15 cellular contexts compared by ENCODE assay signal in the genomic region with DNA sequence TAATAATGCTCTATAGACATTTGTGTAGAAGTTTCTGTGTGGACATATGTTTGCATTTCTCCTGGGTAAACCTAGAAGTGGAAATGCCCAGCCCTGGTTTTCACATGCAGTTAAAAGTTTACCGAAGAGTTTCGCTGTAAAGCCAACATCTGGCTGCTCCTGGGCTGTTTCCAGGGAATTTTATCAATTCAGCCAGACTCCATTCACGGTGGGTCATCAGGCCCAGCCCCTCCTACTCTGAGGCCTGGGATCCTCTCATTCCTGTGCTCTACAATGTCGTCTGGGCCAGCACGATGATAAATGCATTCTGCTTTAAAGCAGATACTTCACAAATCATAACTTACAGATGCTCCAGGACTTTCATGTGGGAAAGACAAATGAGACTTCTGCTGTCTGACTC. TPM values are rescaled to one million over a fixed set of nuclear protein-coding genes. Genes with fewer than 3 reads are reported as not detected.
A peak's percentile ranks its signal among the peaks of the same experiment; 100 is the strongest.
DNase-seq lines count a peak whose midpoint lies in the region; TF ChIP-seq lines count a peak whose summit lies in the region.
"Had no signal": no experiment of that assay in that cellular context is flagged by ENCODE, and none has a peak within 500 bp of the region (broad histone marks: within the 10 kb centered on the region; RNA-seq: fewer than 3 reads in every experiment).

No MANE protein-coding gene starts in this region.

- in situ Hi-C loops in HAP-1 (cut with MboI; ENCODE audit: low sequenced_read_pairs): loop anchor here (5.0 to 10.0 kb wide), 2 partner anchors 417 to 709 kb away; no protein-coding TSS in a partner anchor

- H3K27me3 ChIP-seq in fibroblast of lung (ENCODE audit: control insufficient read depth, insufficient read depth, low read length) (peaks cover 2% of the 10 kb centered on the region), HAP-1 (ENCODE audit: low read depth) (no peaks in the 10 kb centered on the region), prostate gland (replicated peaks; ENCODE audit: insufficient read depth) (no peaks in the 10 kb centered on the region)

- intact Hi-C loops in prostate gland (cut with DNase I): loop anchor here (10.0 kb wide), 2 partner anchors 287 to 357 kb away; no protein-coding TSS in a partner anchor

- H3K9me3 Mint-ChIP-seq in nephron (no peaks in the 10 kb centered on the region), immature natural killer cell (no peaks in the 10 kb centered on the region)
- H3K9me3 Mint-ChIP-seq: activated naive CD4-positive, alpha-beta T cell treated with anti-CD3 and anti-CD28 coated beads for 36 hours; stimulated activated memory B cell treated with anti-CD40 and anti-IgM and Interleukin-4, amounts not matched to agents 10 μg/mL and 1 μg/mL and 100 μg/mL, for 72 hours; T-cell had no signal

- no peak for TF ChIP-seq POLR2A in prostate gland (IDR thresholded peaks at IDR 0.05)

- TF ChIP-seq CTCF in fibroblast of lung (conservative IDR thresholded peaks at IDR 0.05 in 1 of 2, IDR thresholded peaks at IDR 0.05 in 1 of 2; ENCODE audit: low read depth in 1 of 2, low read length in 2 of 2) (no peak), nephron (IDR thresholded peaks at IDR 0.05; ENCODE audit: unreplicated experiment in 3 of 3) (no peak), prostate gland (IDR thresholded peaks at IDR 0.05) (no peak)

- peak overlapping the region in 1 of 3 experiments; percentile 37 for H3K4me3 Mint-ChIP-seq in nephron
- no peak overlapping the region for H3K4me3 Mint-ChIP-seq in immature natural killer cell
- H3K4me3 Mint-ChIP-seq: activated naive CD4-positive, alpha-beta T cell treated with anti-CD3 and anti-CD28 coated beads for 36 hours; stimulated activated memory B cell treated with anti-CD40 and anti-IgM and Interleukin-4, amounts not matched to agents 10 μg/mL and 1 μg/mL and 100 μg/mL, for 72 hours; T-cell had no signal

- peak; percentile 57 for DNase-seq in AG08395 (ENCODE audit: low spot score)
- DNase-seq in RPMI7951 (ENCODE audit: low read depth): peak; percentile 69
- peak; percentile 31 to 89 for DNase-seq in fibroblast of lung (ENCODE audit: low read depth in 2 of 2)
- no peak for DNase-seq in HAP-1 (ENCODE audit: low spot score in 2 of 2)
- no peak for DNase-seq in immature natural killer cell
- DNase-seq in NOMO-1 treated with dmso at 0.1 percent for 144 hours (lab: John Stamatoyannopoulos, UW; ENCODE audit: unreplicated experiment): no peak
- no peak for DNase-seq in prostate gland (ENCODE audit: low spot score)
- DNase-seq: activated naive CD4-positive, alpha-beta T cell treated with anti-CD3 and anti-CD28 coated beads for 36 hours; caudate nucleus; NCI-H1436 treated with DMSO at 0.1 percent for 48 hours; NCI-H446; PC-3; T-cell had no signal

- H3K79me2 ChIP-seq in fibroblast of lung (ENCODE audit: control insufficient read depth, insufficient read depth, low read length): peaks cover 3% of the 10 kb centered on the region

- H3K36me3 ChIP-seq in fibroblast of lung (ENCODE audit: control insufficient read depth, insufficient read depth, low read length): no peaks in the 10 kb centered on the region
- H3K36me3 ChIP-seq in HAP-1 (replicated peaks): no peaks in the 10 kb centered on the region
- H3K36me3 ChIP-seq in prostate gland: no peaks in the 10 kb centered on the region

- no peak overlapping the region for H2AFZ ChIP-seq in fibroblast of lung (ENCODE audit: low read length)

- H3K4me3 ChIP-seq in fibroblast of lung (replicated peaks in 1 of 4; ENCODE audit: control extremely low read depth in 1 of 4, insufficient read depth in 1 of 4, low read depth in 3 of 4, low read length in 4 of 4) (no peak overlapping the region), HAP-1 (no peak overlapping the region), prostate gland (no peak overlapping the region)

- WGBS in prostate gland: 37% methylated on average over 5 of the region's 5 CpGs

- no peak overlapping the region for H3K9ac ChIP-seq in fibroblast of lung (ENCODE audit: insufficient read depth, low read length)

- no peak overlapping the region for H3K4me2 ChIP-seq in fibroblast of lung (ENCODE audit: extremely low read depth, insufficient read depth, low read length)

- peaks cover 94% of the 10 kb centered on the region for H3K4me1 Mint-ChIP-seq in nephron
- peaks cover 14 to 15% of the 10 kb centered on the region in 2 donors for H3K4me1 Mint-ChIP-seq in immature natural killer cell
- H3K4me1 Mint-ChIP-seq: stimulated activated memory B cell treated with anti-CD40 and anti-IgM and Interleukin-4, amounts not matched to agents 10 μg/mL and 1 μg/mL and 100 μg/mL, for 72 hours had no signal

- H3K27ac ChIP-seq in fibroblast of lung (ENCODE audit: insufficient read depth, low read length) (no peak overlapping the region), prostate gland (no peak overlapping the region)

- H3K9me3 ChIP-seq in fibroblast of lung (ENCODE audit: control insufficient read depth, insufficient read depth, low read depth, low read length) (no peaks in the 10 kb centered on the region), HAP-1 (no peaks in the 10 kb centered on the region), prostate gland (no peaks in the 10 kb centered on the region)

- H3K27me3 Mint-ChIP-seq in nephron (ENCODE audit: low read depth) (peaks cover 5% of the 10 kb centered on the region), immature natural killer cell (ENCODE audit: low read depth in 3 of 3) (peaks cover 8 to 18% (median 11%) of the 10 kb centered on the region in 3 donors)

- peak overlapping the region; percentile 78 to 82 (median 82) for H3K27ac Mint-ChIP-seq in nephron
- H3K27ac Mint-ChIP-seq in immature natural killer cell: no peak overlapping the region
- H3K27ac Mint-ChIP-seq: activated naive CD4-positive, alpha-beta T cell treated with anti-CD3 and anti-CD28 coated beads for 36 hours; stimulated activated memory B cell treated with anti-CD40 and anti-IgM and Interleukin-4, amounts not matched to agents 10 μg/mL and 1 μg/mL and 100 μg/mL, for 72 hours; T-cell had no signal

- no peaks in the 10 kb centered on the region for H4K20me1 ChIP-seq in fibroblast of lung (ENCODE audit: control insufficient read depth, extremely low read depth, insufficient read depth, low read length)

- H3K4me1 ChIP-seq in fibroblast of lung (ENCODE audit: control insufficient read depth, extremely low read depth, insufficient read depth, low read length) (peaks cover 24% of the 10 kb centered on the region), HAP-1 (peaks cover 46% of the 10 kb centered on the region), prostate gland (replicated peaks) (peaks cover 2% of the 10 kb centered on the region)

- H3K36me3 Mint-ChIP-seq in nephron (ENCODE audit: low read depth): no peaks in the 10 kb centered on the region
- H3K36me3 Mint-ChIP-seq in immature natural killer cell: no peaks in the 10 kb centered on the region
- H3K36me3 Mint-ChIP-seq: stimulated activated memory B cell treated with anti-CD40 and anti-IgM and Interleukin-4, amounts not matched to agents 10 μg/mL and 1 μg/mL and 100 μg/mL, for 72 hours; T-cell had no signal

RNA-seq across cellular contexts. Expression of a gene that starts 7.1 kb away (rescaled TPM):
- total RNA-seq in RPMI7951 (2014; rRNA removed; shearing (Covaris generic)): 6.9 and 7.0 TPM in 2 replicates
- 4.6 and 5.1 TPM in 2 replicates for total RNA-seq in fibroblast of lung
- polyA plus RNA-seq in fibroblast of lung: 4.6 and 20.7 TPM in 2 replicates
- 3.3 and 17.2 TPM in 2 replicates for polyA plus RNA-seq in fibroblast of lung (2012)
- 6.4 and 24.2 TPM in 2 replicates for polyA minus RNA-seq in fibroblast of lung (ENCODE audit: low replicate concordance)
- polyA plus RNA-seq in immature natural killer cell: 1 to 10 TPM in 1 of 3 donors, under 1 TPM in 2; 0.02 to 2.7 (median 0.68) TPM
- total RNA-seq in prostate gland: 10 to 100 TPM in 1 of 2 donors, 1 to 10 TPM in 1; 9.6 to 16.0 TPM
- total RNA-seq: activated naive CD4-positive, alpha-beta T cell treated with anti-CD3 and anti-CD28 coated beads for 36 hours had no signal

Comparison
In these comparisons a context has a peak if more than half of its experiments do, and no peak if none do; other contexts are left out.
1. DNase-seq: peak in AG08395 (single experiment), RPMI7951 (single experiment) and fibroblast of lung (2 of 2); none in HAP-1 (0 of 2), immature natural killer cell (0 of 3), NOMO-1 treated with dmso at 0.1 percent for 144 hours (single experiment) and prostate gland (single experiment).
2. H3K27ac Mint-ChIP-seq: peak in nephron (3 of 3); none in immature natural killer cell (0 of 6).